31 cellular contexts compared by ENCODE assay signal in genomic region chr12:60255044-60255443, GRCh38.
"Had no signal": no experiment of that assay in that cellular context is flagged by ENCODE, and none has a peak within 500 bp of the region (broad histone marks: within the 10 kb centered on the region; RNA-seq: fewer than 3 reads in every experiment).

No MANE protein-coding gene starts in this region.

- H3K36me3 ChIP-seq: adrenal gland, ascending aorta, brain microvascular endothelial cell, breast epithelium, cardiac muscle cell had no signal

- H3K4me3 ChIP-seq: adrenal gland, ascending aorta, body of pancreas, breast epithelium, cardiac muscle cell had no signal

- H3K27me3 ChIP-seq: adrenal gland, ascending aorta, body of pancreas, brain microvascular endothelial cell, breast epithelium, cardiac muscle cell had no signal

- ATAC-seq: activated naive CD4-positive, alpha-beta T cell treated with anti-CD3 and anti-CD28 coated beads, Interleukin-2, amount 50 U/mL, for 72 hours; activated naive CD8-positive, alpha-beta T cell treated with anti-CD3 and anti-CD28 coated beads, Interleukin-2, amount 50 U/mL, for 24 hours; activated T-cell treated with anti-CD3 and anti-CD28 coated beads, Interleukin-2, amount 50 U/mL, for 4 hours; activated T-cell treated with anti-CD3 and anti-CD28 coated beads, Interleukin-2, amount 50 U/mL, for 72 hours; activated T-helper 17 cell treated with anti-CD3 and anti-CD28 coated beads, Interleukin-2, amount 50 U/mL, for 72 hours; body of pancreas had no signal

- H3K9me3 ChIP-seq: ascending aorta, body of pancreas, breast epithelium had no signal

- DNase-seq: activated effector memory CD4-positive, alpha-beta T cell treated with anti-CD3 and anti-CD28 coated beads, Interleukin-2, amount 50 U/mL, for 16 hours; activated effector memory CD4-positive, alpha-beta T cell treated with Interleukin-2 at 50 U/mL for 16 hours; activated gamma-delta T cell; activated gamma-delta T cell treated with Interleukin-2 at 50 U/mL for 16 hours; activated naive CD4-positive, alpha-beta T cell; activated naive CD4-positive, alpha-beta T cell treated with anti-CD3 and anti-CD28 coated beads for 36 hours; activated naive CD4-positive, alpha-beta T cell treated with anti-CD3 and anti-CD28 coated beads, Interleukin-2, amount 10 ng/mL, durations not matched to agents 7 days and 5 days; activated naive CD4-positive, alpha-beta T cell treated with anti-CD3 and anti-CD28 coated beads, Interleukin-2, amount 50 U/mL, for 16 hours; activated naive CD4-positive, alpha-beta T cell treated with Interleukin-2 at 50 U/mL for 16 hours; activated naive CD8-positive, alpha-beta T cell treated with anti-CD3 and anti-CD28 coated beads for 36 hours; activated naive CD8-positive, alpha-beta T cell treated with anti-CD3 and anti-CD28 coated beads, Interleukin-2, amount 10 ng/mL, durations not matched to agents 7 days and 5 days; activated naive CD8-positive, alpha-beta T cell treated with anti-CD3 and anti-CD28 coated beads, Interleukin-2, amount 50 U/mL, for 24 hours; activated T-cell treated with anti-CD3 and anti-CD28 coated beads, Interleukin-2, amount 50 U/mL, for 24 hours; activated T-cell treated with anti-CD3 and anti-CD28 coated beads, Interleukin-2, amount 50 U/mL, for 4 hours; activated T-cell treated with anti-CD3 and anti-CD28 coated beads, Interleukin-2, amount 50 U/mL, for 48 hours; activated T-cell treated with anti-CD3 and anti-CD28 coated beads, Interleukin-2, amount 50 U/mL, for 72 hours; adrenal gland; amniotic stem cell; amygdala; anterior cingulate cortex; aorta; body of pancreas; brain microvascular endothelial cell; caudate nucleus; central memory CD4-positive, alpha-beta T cell; cerebellar nuclear complex had no signal

- H3K27ac ChIP-seq: adrenal gland, ascending aorta, body of pancreas, brain microvascular endothelial cell, breast epithelium, cardiac muscle cell had no signal
